Comparison of ENCODE assay signal across 8 cellular contexts in genomic region chr17:31094600-31095238, GRCh38. TPM values are rescaled to one million over a fixed set of nuclear protein-coding genes. Genes with fewer than 3 reads are reported as not detected.
A peak's percentile ranks its signal among the peaks of the same experiment; 100 is the strongest.
DNase-seq lines count a peak whose midpoint lies in the region; ATAC-seq, FAIRE-seq and TF ChIP-seq lines count a peak whose summit lies in the region.

A gene with protein sequence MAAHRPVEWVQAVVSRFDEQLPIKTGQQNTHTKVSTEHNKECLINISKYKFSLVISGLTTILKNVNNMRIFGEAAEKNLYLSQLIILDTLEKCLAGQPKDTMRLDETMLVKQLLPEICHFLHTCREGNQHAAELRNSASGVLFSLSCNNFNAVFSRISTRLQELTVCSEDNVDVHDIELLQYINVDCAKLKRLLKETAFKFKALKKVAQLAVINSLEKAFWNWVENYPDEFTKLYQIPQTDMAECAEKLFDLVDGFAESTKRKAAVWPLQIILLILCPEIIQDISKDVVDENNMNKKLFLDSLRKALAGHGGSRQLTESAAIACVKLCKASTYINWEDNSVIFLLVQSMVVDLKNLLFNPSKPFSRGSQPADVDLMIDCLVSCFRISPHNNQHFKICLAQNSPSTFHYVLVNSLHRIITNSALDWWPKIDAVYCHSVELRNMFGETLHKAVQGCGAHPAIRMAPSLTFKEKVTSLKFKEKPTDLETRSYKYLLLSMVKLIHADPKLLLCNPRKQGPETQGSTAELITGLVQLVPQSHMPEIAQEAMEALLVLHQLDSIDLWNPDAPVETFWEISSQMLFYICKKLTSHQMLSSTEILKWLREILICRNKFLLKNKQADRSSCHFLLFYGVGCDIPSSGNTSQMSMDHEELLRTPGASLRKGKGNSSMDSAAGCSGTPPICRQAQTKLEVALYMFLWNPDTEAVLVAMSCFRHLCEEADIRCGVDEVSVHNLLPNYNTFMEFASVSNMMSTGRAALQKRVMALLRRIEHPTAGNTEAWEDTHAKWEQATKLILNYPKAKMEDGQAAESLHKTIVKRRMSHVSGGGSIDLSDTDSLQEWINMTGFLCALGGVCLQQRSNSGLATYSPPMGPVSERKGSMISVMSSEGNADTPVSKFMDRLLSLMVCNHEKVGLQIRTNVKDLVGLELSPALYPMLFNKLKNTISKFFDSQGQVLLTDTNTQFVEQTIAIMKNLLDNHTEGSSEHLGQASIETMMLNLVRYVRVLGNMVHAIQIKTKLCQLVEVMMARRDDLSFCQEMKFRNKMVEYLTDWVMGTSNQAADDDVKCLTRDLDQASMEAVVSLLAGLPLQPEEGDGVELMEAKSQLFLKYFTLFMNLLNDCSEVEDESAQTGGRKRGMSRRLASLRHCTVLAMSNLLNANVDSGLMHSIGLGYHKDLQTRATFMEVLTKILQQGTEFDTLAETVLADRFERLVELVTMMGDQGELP (N-terminal part only) (plus strand): TSS chr17:31094977. CDS start chr17:31095310, 333 bp downstream.

- peak within 1 kb of the TSS; percentile 86 for H3K4me3 ChIP-seq in upper lobe of right lung

- no peaks in the 10 kb centered on the region for H3K9me3 Mint-ChIP-seq in T-helper 1 cell treated with Interleukin-12 subunit alpha and Interleukin-12 subunit beta and Interleukin-4 antibody, amounts not matched to agents 30 μg/mL and 1 μg/mL, for 36 hours
- no peaks in the 10 kb centered on the region for H3K9me3 Mint-ChIP-seq in progenitor cell of endocrine pancreas (ENCODE audit: low read depth)

- TF ChIP-seq POLR2A in GM12892 (IDR thresholded peaks at IDR 0.05; ENCODE audit: low read depth, low read length), result 0 out of 2 replicates have a peak, but pooled peaks have one; percentile 41

- peaks cover 9% of the 10 kb centered on the region for H3K4me1 ChIP-seq in upper lobe of right lung

- peak within 1 kb of the TSS; percentile 93 for H3K27ac ChIP-seq in upper lobe of right lung

- H3K27me3 Mint-ChIP-seq in T-helper 1 cell treated with Interleukin-12 subunit alpha and Interleukin-12 subunit beta and Interleukin-4 antibody, amounts not matched to agents 30 μg/mL and 1 μg/mL, for 36 hours (ENCODE audit: low read depth), result no peaks in the 10 kb centered on the region
- H3K27me3 Mint-ChIP-seq in progenitor cell of endocrine pancreas, result no peaks in the 10 kb centered on the region

- peak within 1 kb of the TSS; percentile 97 for H3K4me3 Mint-ChIP-seq in T-helper 1 cell treated with Interleukin-12 subunit alpha and Interleukin-12 subunit beta and Interleukin-4 antibody, amounts not matched to agents 30 μg/mL and 1 μg/mL, for 36 hours
- peak within 1 kb of the TSS; percentile 92 for H3K4me3 Mint-ChIP-seq in progenitor cell of endocrine pancreas (ENCODE audit: low read depth)

- H3K36me3 Mint-ChIP-seq in T-helper 1 cell treated with Interleukin-12 subunit alpha and Interleukin-12 subunit beta and Interleukin-4 antibody, amounts not matched to agents 30 μg/mL and 1 μg/mL, for 36 hours (ENCODE audit: low read depth), result no peaks in the 10 kb centered on the region
- no peaks in the 10 kb centered on the region for H3K36me3 Mint-ChIP-seq in progenitor cell of endocrine pancreas (ENCODE audit: insufficient read depth)

- H3K36me3 ChIP-seq in upper lobe of right lung, result no peaks in the 10 kb centered on the region

- peaks cover 18% of the 10 kb centered on the region for H3K4me1 Mint-ChIP-seq in T-helper 1 cell treated with Interleukin-12 subunit alpha and Interleukin-12 subunit beta and Interleukin-4 antibody, amounts not matched to agents 30 μg/mL and 1 μg/mL, for 36 hours (ENCODE audit: low read depth)
- H3K4me1 Mint-ChIP-seq in progenitor cell of endocrine pancreas (ENCODE audit: low read depth), result peaks cover 11% of the 10 kb centered on the region

- DNase-seq in GM12892 (ENCODE audit: insufficient read length) (peak; percentile 97), NCI-H1694 treated with DMSO at 0.1 percent for 48 hours (lab: John Stamatoyannopoulos, UW) (peak; percentile 95), amniotic stem cell (lab: John Stamatoyannopoulos, UW) (peak; percentile 93), left cardiac atrium (peak; percentile 97), progenitor cell of endocrine pancreas (ENCODE audit: low spot score, unreplicated experiment) (peak; percentile 94), upper lobe of right lung (peak; percentile 98)

- no peaks in the 10 kb centered on the region for H3K27me3 ChIP-seq in upper lobe of right lung

- intact Hi-C loops in left cardiac atrium (cut with DNase I), result no loop called here
- intact Hi-C loops in upper lobe of right lung (cut with DNase I), result no loop called here

- TF ChIP-seq CTCF in progenitor cell of endocrine pancreas (IDR thresholded peaks at IDR 0.05; ENCODE audit: unreplicated experiment), result no peak
- TF ChIP-seq CTCF in upper lobe of right lung (IDR thresholded peaks at IDR 0.05), result no peak

- ATAC-seq in HG02852 (IDR thresholded peaks at IDR 0.05; ENCODE audit: unreplicated experiment) (peak; percentile 77), left cardiac atrium (peak; percentile 98), upper lobe of right lung (peak; percentile 98)

- no peaks in the 10 kb centered on the region for H3K9me3 ChIP-seq in upper lobe of right lung

- H3K27ac Mint-ChIP-seq in T-helper 1 cell treated with Interleukin-12 subunit alpha and Interleukin-12 subunit beta and Interleukin-4 antibody, amounts not matched to agents 30 μg/mL and 1 μg/mL, for 36 hours, result peak within 1 kb of the TSS; percentile 92
- H3K27ac Mint-ChIP-seq in progenitor cell of endocrine pancreas, result peak within 1 kb of the TSS; percentile 95

- FAIRE-seq in GM12892 (lab: Jason Lieb, UNC), result peak; percentile 97

RNA-seq across cellular contexts. Expression of the gene that starts here (rescaled TPM):
- 15.8 TPM for polyA plus RNA-seq in GM12892 (2012; ENCODE audit: missing spikeins)
- total RNA-seq in left cardiac atrium, result 10 to 100 TPM; 39.3 to 53.5 TPM
- total RNA-seq in progenitor cell of endocrine pancreas, result 82.5 and 90.7 TPM in 2 replicates
- 61.6 TPM for total RNA-seq in upper lobe of right lung

Comparison
In these comparisons a context has a peak if more than half of its experiments do, and no peak if none do; other contexts are left out.
1. Peak in every context shown above with its lines: DNase-seq, ATAC-seq, H3K4me3 ChIP-seq and H3K27ac ChIP-seq.